Comparison of ENCODE assay signal across 1 cellular context in the genomic region with DNA sequence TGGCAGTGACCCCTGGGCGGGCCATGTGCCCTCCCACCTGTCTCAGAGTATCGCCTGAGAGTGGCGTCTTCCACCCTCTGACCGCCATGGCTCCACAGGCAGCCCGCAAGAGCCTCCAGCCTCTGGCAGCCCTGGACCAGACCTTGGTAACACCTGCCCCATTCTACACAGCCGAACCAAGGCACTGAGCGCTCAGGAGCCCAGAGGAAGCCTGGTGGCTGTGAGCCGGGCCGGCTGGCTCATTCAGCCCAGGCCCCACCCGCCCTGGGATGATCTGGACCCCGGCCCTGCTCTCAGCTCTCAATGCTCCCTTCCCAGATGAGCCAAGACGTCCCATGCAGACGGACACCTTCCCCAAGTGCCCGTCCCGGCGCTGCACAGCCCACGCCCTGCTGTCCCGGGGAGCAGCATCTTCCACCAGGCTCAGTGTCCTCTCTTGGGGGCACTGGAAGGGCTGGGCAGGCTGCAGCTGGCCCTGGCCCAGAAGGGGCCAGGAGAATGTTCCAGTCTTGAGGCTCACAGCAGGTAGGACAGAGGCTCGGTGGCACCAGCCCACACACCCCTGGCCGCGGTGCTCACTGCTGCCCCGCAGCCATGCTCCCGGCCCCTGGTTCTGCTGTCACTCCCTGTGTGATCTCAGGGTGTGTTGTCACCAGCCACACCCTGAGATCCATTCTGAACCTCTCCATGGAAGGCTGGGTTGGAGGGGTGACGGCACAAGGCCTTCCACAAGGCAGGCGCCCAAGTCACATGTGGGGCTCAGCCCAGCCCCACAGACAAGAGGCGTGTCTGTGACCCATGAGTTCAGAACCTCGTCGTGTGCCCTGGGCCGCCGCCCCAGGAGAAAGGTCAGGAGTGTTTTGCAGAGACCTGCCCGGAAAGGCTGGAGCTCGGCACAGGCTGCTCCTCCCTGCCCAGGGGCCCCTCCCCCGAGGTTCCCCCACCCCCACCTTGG.
TF ChIP-seq lines count a peak whose summit lies in the region.

No MANE protein-coding gene starts in this region.

TF ChIP-seq in liver, 16 proteins besides CTCF, POLR2A, EP300 and RAD21 (continued from another document):
- TF ChIP-seq, protein P1, sequence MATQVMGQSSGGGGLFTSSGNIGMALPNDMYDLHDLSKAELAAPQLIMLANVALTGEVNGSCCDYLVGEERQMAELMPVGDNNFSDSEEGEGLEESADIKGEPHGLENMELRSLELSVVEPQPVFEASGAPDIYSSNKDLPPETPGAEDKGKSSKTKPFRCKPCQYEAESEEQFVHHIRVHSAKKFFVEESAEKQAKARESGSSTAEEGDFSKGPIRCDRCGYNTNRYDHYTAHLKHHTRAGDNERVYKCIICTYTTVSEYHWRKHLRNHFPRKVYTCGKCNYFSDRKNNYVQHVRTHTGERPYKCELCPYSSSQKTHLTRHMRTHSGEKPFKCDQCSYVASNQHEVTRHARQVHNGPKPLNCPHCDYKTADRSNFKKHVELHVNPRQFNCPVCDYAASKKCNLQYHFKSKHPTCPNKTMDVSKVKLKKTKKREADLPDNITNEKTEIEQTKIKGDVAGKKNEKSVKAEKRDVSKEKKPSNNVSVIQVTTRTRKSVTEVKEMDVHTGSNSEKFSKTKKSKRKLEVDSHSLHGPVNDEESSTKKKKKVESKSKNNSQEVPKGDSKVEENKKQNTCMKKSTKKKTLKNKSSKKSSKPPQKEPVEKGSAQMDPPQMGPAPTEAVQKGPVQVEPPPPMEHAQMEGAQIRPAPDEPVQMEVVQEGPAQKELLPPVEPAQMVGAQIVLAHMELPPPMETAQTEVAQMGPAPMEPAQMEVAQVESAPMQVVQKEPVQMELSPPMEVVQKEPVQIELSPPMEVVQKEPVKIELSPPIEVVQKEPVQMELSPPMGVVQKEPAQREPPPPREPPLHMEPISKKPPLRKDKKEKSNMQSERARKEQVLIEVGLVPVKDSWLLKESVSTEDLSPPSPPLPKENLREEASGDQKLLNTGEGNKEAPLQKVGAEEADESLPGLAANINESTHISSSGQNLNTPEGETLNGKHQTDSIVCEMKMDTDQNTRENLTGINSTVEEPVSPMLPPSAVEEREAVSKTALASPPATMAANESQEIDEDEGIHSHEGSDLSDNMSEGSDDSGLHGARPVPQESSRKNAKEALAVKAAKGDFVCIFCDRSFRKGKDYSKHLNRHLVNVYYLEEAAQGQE (IDR thresholded peaks at IDR 0.05), result peak; percentile 33
- TF ChIP-seq, protein P2, sequence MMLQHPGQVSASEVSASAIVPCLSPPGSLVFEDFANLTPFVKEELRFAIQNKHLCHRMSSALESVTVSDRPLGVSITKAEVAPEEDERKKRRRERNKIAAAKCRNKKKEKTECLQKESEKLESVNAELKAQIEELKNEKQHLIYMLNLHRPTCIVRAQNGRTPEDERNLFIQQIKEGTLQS (IDR thresholded peaks at IDR 0.05), result no peak
- peak; percentile 92 for TF ChIP-seq SP1 (IDR thresholded peaks at IDR 0.05)
- peak; percentile 47 for TF ChIP-seq FOXA1 (IDR thresholded peaks at IDR 0.05)
- peak; percentile 68 for TF ChIP-seq YY1 (IDR thresholded peaks at IDR 0.05)
- TF ChIP-seq GABPA (IDR thresholded peaks at IDR 0.05 in 1 of 2, conservative IDR thresholded peaks at IDR 0.05 in 1 of 2), result peak in 1 of 2 donors; percentile 25
